ENCODE assay signal across 8 cellular contexts in genomic region chr11:69644071-69644961, GRCh38.
A peak's percentile ranks its signal among the peaks of the same experiment; 100 is the strongest.
DNase-seq lines count a peak whose midpoint lies in the region; ATAC-seq and TF ChIP-seq lines count a peak whose summit lies in the region.

No MANE protein-coding gene starts in this region.

- no peak for ATAC-seq in GM21360 (IDR thresholded peaks at IDR 0.05; ENCODE audit: unreplicated experiment)
- ATAC-seq in HG02981 (IDR thresholded peaks at IDR 0.05; ENCODE audit: unreplicated experiment): no peak
- ATAC-seq in GM18858 (IDR thresholded peaks at IDR 0.05; ENCODE audit: unreplicated experiment): no peak

- peak overlapping the region; percentile 83 for H3K4me3 ChIP-seq in coronary artery

- peak overlapping the region in 1 of 2 donors; percentile 72 for H3K27ac ChIP-seq in coronary artery

- TF ChIP-seq CTCF in coronary artery (IDR thresholded peaks at IDR 0.05): no peak

- DNase-seq in EL: peak; percentile 85
- DNase-seq in NCI-H2196 treated with DMSO at 0.1 percent for 48 hours (lab: John Stamatoyannopoulos, UW; ENCODE audit: unreplicated experiment): peak; percentile 63
- peak; percentile 81 for DNase-seq in coronary artery (ENCODE audit: low spot score)
- DNase-seq in medulla oblongata (ENCODE audit: extremely low spot score): peak; percentile 61
- no peak for DNase-seq in NCI-H187 treated with DMSO at 0.1 percent for 48 hours (lab: John Stamatoyannopoulos, UW)
